1 cellular context compared by ENCODE assay signal in the genomic region with DNA sequence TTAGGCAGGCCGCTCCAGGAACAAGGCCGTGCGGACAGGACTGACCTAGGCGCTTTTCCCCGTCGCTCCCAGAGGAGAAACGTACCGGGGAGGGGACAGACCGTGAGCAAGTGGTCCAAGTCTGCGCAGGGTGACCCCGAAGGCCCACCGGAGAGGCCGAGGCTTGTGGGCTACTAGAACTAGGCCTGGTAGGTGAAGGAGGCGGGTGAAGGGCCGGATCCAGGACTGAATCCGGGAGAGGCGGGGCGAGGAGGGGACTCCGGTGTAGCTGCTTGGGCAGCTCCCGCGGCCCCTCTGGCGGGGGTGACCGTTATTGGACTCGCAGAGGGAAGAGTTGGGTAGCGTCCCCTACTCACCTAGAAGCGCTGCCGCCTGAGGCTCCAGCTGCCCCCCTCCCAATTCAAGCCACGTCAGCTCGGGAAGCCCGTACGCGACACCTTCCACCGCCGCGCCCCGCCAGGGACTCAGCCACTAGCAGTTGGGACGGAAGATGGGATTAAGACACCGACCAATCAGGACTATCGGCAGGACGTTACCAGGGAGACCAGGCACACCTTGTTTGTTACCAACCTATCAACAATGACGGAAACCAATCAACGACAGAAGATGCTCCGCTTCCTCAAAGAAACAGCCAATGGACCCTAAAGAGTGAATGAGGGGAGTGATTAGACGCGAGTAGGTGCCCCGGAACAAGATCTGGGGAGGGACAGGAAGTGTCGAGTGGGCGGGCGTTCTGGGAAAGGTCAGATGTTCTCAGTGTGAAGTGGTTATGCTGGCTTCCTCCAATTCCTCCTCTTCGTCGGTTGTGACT.
TF ChIP-seq lines count a peak whose summit lies in the region.

A gene with protein sequence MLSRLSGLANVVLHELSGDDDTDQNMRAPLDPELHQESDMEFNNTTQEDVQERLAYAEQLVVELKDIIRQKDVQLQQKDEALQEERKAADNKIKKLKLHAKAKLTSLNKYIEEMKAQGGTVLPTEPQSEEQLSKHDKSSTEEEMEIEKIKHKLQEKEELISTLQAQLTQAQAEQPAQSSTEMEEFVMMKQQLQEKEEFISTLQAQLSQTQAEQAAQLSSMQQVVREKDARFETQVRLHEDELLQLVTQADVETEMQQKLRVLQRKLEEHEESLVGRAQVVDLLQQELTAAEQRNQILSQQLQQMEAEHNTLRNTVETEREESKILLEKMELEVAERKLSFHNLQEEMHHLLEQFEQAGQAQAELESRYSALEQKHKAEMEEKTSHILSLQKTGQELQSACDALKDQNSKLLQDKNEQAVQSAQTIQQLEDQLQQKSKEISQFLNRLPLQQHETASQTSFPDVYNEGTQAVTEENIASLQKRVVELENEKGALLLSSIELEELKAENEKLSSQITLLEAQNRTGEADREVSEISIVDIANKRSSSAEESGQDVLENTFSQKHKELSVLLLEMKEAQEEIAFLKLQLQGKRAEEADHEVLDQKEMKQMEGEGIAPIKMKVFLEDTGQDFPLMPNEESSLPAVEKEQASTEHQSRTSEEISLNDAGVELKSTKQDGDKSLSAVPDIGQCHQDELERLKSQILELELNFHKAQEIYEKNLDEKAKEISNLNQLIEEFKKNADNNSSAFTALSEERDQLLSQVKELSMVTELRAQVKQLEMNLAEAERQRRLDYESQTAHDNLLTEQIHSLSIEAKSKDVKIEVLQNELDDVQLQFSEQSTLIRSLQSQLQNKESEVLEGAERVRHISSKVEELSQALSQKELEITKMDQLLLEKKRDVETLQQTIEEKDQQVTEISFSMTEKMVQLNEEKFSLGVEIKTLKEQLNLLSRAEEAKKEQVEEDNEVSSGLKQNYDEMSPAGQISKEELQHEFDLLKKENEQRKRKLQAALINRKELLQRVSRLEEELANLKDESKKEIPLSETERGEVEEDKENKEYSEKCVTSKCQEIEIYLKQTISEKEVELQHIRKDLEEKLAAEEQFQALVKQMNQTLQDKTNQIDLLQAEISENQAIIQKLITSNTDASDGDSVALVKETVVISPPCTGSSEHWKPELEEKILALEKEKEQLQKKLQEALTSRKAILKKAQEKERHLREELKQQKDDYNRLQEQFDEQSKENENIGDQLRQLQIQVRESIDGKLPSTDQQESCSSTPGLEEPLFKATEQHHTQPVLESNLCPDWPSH (N-terminal part only) (minus strand): TSS at position 466 of the 811 bp plus-strand sequence. CDS start 18,770 bp downstream, outside the sequence.

TF ChIP-seq in K562, 482 proteins besides CTCF, POLR2A, EP300 and RAD21 (continued from another document and continues in another):
- TF ChIP-seq BACH1 (tag; IDR thresholded peaks at IDR 0.05), result no peak
- peak; percentile 45; the same call in 1 of the 2 replicates for TF ChIP-seq REST (CRISPR knock-in tag; IDR thresholded peaks at IDR 0.05; ENCODE audit: low read depth)
- TF ChIP-seq TAF1 (IDR thresholded peaks at IDR 0.05; ENCODE audit: control insufficient read depth, extremely low read depth, insufficient read depth, low read length, severe bottlenecking), result no peak
- TF ChIP-seq C11orf30 (IDR thresholded peaks at IDR 0.05; ENCODE audit: low read depth), result peak; percentile 68
- no peak for TF ChIP-seq GATA2 (CRISPR knock-in tag; IDR thresholded peaks at IDR 0.05)
- TF ChIP-seq, protein P1, sequence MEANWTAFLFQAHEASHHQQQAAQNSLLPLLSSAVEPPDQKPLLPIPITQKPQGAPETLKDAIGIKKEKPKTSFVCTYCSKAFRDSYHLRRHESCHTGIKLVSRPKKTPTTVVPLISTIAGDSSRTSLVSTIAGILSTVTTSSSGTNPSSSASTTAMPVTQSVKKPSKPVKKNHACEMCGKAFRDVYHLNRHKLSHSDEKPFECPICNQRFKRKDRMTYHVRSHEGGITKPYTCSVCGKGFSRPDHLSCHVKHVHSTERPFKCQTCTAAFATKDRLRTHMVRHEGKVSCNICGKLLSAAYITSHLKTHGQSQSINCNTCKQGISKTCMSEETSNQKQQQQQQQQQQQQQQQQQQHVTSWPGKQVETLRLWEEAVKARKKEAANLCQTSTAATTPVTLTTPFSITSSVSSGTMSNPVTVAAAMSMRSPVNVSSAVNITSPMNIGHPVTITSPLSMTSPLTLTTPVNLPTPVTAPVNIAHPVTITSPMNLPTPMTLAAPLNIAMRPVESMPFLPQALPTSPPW (CRISPR knock-in tag; IDR thresholded peaks at IDR 0.05), result peak; percentile 80
- TF ChIP-seq, protein P2, sequence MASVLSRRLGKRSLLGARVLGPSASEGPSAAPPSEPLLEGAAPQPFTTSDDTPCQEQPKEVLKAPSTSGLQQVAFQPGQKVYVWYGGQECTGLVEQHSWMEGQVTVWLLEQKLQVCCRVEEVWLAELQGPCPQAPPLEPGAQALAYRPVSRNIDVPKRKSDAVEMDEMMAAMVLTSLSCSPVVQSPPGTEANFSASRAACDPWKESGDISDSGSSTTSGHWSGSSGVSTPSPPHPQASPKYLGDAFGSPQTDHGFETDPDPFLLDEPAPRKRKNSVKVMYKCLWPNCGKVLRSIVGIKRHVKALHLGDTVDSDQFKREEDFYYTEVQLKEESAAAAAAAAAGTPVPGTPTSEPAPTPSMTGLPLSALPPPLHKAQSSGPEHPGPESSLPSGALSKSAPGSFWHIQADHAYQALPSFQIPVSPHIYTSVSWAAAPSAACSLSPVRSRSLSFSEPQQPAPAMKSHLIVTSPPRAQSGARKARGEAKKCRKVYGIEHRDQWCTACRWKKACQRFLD (CRISPR knock-in tag; IDR thresholded peaks at IDR 0.05), result no peak
- no peak for TF ChIP-seq CHCHD3 (CRISPR knock-in tag; IDR thresholded peaks at IDR 0.05)
- TF ChIP-seq PRDM10 (IDR thresholded peaks at IDR 0.05; ENCODE audit: partially characterized antibody), result no peak
- TF ChIP-seq RBM15 (IDR thresholded peaks at IDR 0.05; ENCODE audit: insufficient read depth, low read length), result no peak
- TF ChIP-seq, protein P3, sequence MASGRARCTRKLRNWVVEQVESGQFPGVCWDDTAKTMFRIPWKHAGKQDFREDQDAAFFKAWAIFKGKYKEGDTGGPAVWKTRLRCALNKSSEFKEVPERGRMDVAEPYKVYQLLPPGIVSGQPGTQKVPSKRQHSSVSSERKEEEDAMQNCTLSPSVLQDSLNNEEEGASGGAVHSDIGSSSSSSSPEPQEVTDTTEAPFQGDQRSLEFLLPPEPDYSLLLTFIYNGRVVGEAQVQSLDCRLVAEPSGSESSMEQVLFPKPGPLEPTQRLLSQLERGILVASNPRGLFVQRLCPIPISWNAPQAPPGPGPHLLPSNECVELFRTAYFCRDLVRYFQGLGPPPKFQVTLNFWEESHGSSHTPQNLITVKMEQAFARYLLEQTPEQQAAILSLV (tag; IDR thresholded peaks at IDR 0.05), result no peak
- TF ChIP-seq, protein P4, sequence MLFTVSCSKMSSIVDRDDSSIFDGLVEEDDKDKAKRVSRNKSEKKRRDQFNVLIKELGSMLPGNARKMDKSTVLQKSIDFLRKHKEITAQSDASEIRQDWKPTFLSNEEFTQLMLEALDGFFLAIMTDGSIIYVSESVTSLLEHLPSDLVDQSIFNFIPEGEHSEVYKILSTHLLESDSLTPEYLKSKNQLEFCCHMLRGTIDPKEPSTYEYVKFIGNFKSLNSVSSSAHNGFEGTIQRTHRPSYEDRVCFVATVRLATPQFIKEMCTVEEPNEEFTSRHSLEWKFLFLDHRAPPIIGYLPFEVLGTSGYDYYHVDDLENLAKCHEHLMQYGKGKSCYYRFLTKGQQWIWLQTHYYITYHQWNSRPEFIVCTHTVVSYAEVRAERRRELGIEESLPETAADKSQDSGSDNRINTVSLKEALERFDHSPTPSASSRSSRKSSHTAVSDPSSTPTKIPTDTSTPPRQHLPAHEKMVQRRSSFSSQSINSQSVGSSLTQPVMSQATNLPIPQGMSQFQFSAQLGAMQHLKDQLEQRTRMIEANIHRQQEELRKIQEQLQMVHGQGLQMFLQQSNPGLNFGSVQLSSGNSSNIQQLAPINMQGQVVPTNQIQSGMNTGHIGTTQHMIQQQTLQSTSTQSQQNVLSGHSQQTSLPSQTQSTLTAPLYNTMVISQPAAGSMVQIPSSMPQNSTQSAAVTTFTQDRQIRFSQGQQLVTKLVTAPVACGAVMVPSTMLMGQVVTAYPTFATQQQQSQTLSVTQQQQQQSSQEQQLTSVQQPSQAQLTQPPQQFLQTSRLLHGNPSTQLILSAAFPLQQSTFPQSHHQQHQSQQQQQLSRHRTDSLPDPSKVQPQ (CRISPR knock-in tag; IDR thresholded peaks at IDR 0.05; ENCODE audit: borderline replicate concordance), result no peak
- TF ChIP-seq ZKSCAN1 (IDR thresholded peaks at IDR 0.05; ENCODE audit: low read depth, low read length), result no peak
- no peak for TF ChIP-seq KAT7 (CRISPR knock-in tag; IDR thresholded peaks at IDR 0.05; ENCODE audit: borderline replicate concordance)
- TF ChIP-seq, protein P5, sequence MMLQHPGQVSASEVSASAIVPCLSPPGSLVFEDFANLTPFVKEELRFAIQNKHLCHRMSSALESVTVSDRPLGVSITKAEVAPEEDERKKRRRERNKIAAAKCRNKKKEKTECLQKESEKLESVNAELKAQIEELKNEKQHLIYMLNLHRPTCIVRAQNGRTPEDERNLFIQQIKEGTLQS (IDR thresholded peaks at IDR 0.05), result no peak
- TF ChIP-seq, protein P5 (CRISPR knock-in tag; conservative IDR thresholded peaks at IDR 0.05), result no peak
- no peak for TF ChIP-seq ZNF324 (CRISPR knock-in tag; IDR thresholded peaks at IDR 0.05)
- no peak; the same call in 1 of the 2 replicates for TF ChIP-seq CEBPZ (IDR thresholded peaks at IDR 0.05; ENCODE audit: borderline replicate concordance, low read depth, low read length)
- peak; percentile 93 for TF ChIP-seq FOXJ2 (tag; IDR thresholded peaks at IDR 0.05)
- TF ChIP-seq E2F3 (CRISPR knock-in tag; IDR thresholded peaks at IDR 0.05), result no peak
- TF ChIP-seq HNRNPUL1 (IDR thresholded peaks at IDR 0.05; ENCODE audit: low read length), result no peak
- TF ChIP-seq, protein P6, sequence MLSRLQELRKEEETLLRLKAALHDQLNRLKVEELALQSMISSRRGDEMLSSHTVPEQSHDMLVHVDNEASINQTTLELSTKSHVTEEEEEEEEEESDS (CRISPR knock-in tag; IDR thresholded peaks at IDR 0.05), result no peak
- TF ChIP-seq KAT2B (IDR thresholded peaks at IDR 0.05; ENCODE audit: low read depth, low read length), result no peak
- TF ChIP-seq MEF2A (IDR thresholded peaks at IDR 0.05; ENCODE audit: control insufficient read depth, low read depth, low read length), result no peak
